ENCODE assay signal across 15 cellular contexts in the genomic region with DNA sequence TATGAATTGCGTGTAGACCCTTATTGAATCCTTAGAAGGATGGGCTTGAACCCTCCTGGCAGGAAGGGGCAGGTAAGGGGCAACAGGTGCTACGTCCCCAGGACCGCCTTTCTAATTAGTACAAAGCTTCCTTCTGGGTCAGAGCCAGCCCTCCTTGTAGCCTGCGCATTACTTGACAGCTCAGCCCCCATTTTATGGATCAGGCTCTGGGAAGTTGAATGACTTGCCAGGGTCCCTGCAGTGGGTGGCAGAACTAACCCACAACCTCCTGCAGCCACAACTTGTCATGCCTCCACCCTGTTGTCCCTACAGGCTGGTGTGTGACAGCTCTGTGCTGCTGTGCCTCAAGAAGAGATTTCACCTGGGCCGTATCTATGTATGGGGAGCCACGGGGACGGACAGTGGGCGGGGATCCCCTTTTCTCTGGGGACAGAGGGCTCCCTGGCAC. TPM values are rescaled to one million over a fixed set of nuclear protein-coding genes. Genes with fewer than 3 reads are reported as not detected.
DNase-seq lines count a peak whose midpoint lies in the region; ATAC-seq and TF ChIP-seq lines count a peak whose summit lies in the region.
"Had no signal": no experiment of that assay in that cellular context is flagged by ENCODE, and none has a peak within 500 bp of the region (broad histone marks: within the 10 kb centered on the region; RNA-seq: fewer than 3 reads in every experiment).

No MANE protein-coding gene starts in this region.

- POLR2A ChIA-PET in activated CD8-positive, alpha-beta T cell treated with anti-CD3 and anti-CD28 coated beads for 36 hours (lab: Charles Lee), result interaction anchor here (0.9 to 2.2 kb wide), 7 partner anchors 9 to 274 kb away, joined by 3 to 12 read pairs (median 3); partner anchors contain the start of genes RECQL5 and TSEN54

- peaks cover 17% of the 10 kb centered on the region for H3K4me1 Mint-ChIP-seq in stimulated activated naive CD8-positive, alpha-beta T cell treated with anti-CD3 and anti-CD28 coated beads, Interleukin-15, amount 100 ng/mL, for 72 hours
- H3K4me1 Mint-ChIP-seq in activated CD8-positive, alpha-beta T cell treated with anti-CD3 and anti-CD28 coated beads for 36 hours (ENCODE audit: low read depth), result peaks cover 4% of the 10 kb centered on the region
- peaks cover 5% of the 10 kb centered on the region for H3K4me1 Mint-ChIP-seq in mesothelial cell of epicardium

- no peak overlapping the region for H3K27ac Mint-ChIP-seq in stimulated activated naive CD8-positive, alpha-beta T cell treated with anti-CD3 and anti-CD28 coated beads, Interleukin-15, amount 100 ng/mL, for 72 hours
- H3K27ac Mint-ChIP-seq in activated CD8-positive, alpha-beta T cell treated with anti-CD3 and anti-CD28 coated beads for 36 hours, result no peak overlapping the region
- no peak overlapping the region for H3K27ac Mint-ChIP-seq in mesothelial cell of epicardium
- H3K27ac Mint-ChIP-seq: activated T-cell treated with anti-CD3 and anti-CD28 coated beads, Interleukin-2, amount 50 U/mL, for 72 hours; progenitor cell of endocrine pancreas had no signal

- intact Hi-C loops in activated CD8-positive, alpha-beta T cell treated with anti-CD3 and anti-CD28 coated beads for 36 hours (cut with micrococcal nuclease), result no loop called here
- intact Hi-C loops in body of pancreas (cut with DNase I), result loop anchor here (5.0 kb wide), 1 partner anchor 163 kb away; no protein-coding TSS in a partner anchor

- no peak overlapping the region for H3K27ac ChIP-seq in body of pancreas
- H3K27ac ChIP-seq: brain microvascular endothelial cell, SJSA1 had no signal

- H3K36me3 Mint-ChIP-seq in activated CD8-positive, alpha-beta T cell treated with anti-CD3 and anti-CD28 coated beads for 36 hours (ENCODE audit: low read depth), result no peaks in the 10 kb centered on the region
- H3K36me3 Mint-ChIP-seq in mesothelial cell of epicardium, result no peaks in the 10 kb centered on the region

- CTCF ChIA-PET in activated CD8-positive, alpha-beta T cell treated with anti-CD3 and anti-CD28 coated beads for 36 hours (lab: Charles Lee), result interaction anchor here (0.7 to 3.0 kb wide), 8 partner anchors 9 to 163 kb away, joined by 3 to 19 read pairs (median 4); partner anchors contain the start of gene SMIM5

- H3K4me3 ChIP-seq in body of pancreas, result no peak overlapping the region

- DNase-seq in stimulated activated naive CD8-positive, alpha-beta T cell treated with anti-CD3 and anti-CD28 coated beads, Interleukin-15, amount 100 ng/mL, for 72 hours, result no peak
- no peak for DNase-seq in stimulated activated naive CD8-positive, alpha-beta T cell treated with anti-CD3 and anti-CD28 coated beads, Interleukin-15, Interleukin-2, amounts not matched to agents 100 U/mL and 50 U/mL, for 24 hours
- no peak for DNase-seq in activated CD8-positive, alpha-beta T cell treated with anti-CD3 and anti-CD28 coated beads for 36 hours
- DNase-seq in mesothelial cell of epicardium (ENCODE audit: low spot score in 2 of 2, unreplicated experiment in 2 of 2) (no peak), inferior parietal cortex (ENCODE audit: extremely low spot score) (no peak), body of pancreas (no peak)
- DNase-seq in stimulated activated CD4-positive, alpha-beta T cell treated with anti-CD3 and anti-CD28 coated beads, Interleukin-15, amount 100 ng/mL, for 24 hours, result no peak
- no peak for DNase-seq in stimulated activated CD8-positive, alpha-beta memory T cell treated with anti-CD3 and anti-CD28 coated beads, Interleukin-4, amount 100 ng/mL, for 48 hours
- DNase-seq: activated T-cell treated with anti-CD3 and anti-CD28 coated beads, Interleukin-2, amount 50 U/mL, for 72 hours; brain microvascular endothelial cell; effector CD4-positive, alpha-beta T cell; WERI-Rb-1 had no signal

- no peaks in the 10 kb centered on the region for H3K9me3 ChIP-seq in body of pancreas

- WGBS in body of pancreas, 2 donors, result 73 to 81% methylated on average over 4 to 8 of the region's 8 CpGs

- no peaks in the 10 kb centered on the region for H3K9me3 Mint-ChIP-seq in stimulated activated naive CD8-positive, alpha-beta T cell treated with anti-CD3 and anti-CD28 coated beads, Interleukin-15, amount 100 ng/mL, for 72 hours
- no peaks in the 10 kb centered on the region for H3K9me3 Mint-ChIP-seq in activated CD8-positive, alpha-beta T cell treated with anti-CD3 and anti-CD28 coated beads for 36 hours
- H3K9me3 Mint-ChIP-seq in mesothelial cell of epicardium, result no peaks in the 10 kb centered on the region
- H3K9me3 Mint-ChIP-seq: activated T-cell treated with anti-CD3 and anti-CD28 coated beads, Interleukin-2, amount 50 U/mL, for 72 hours had no signal

- peak overlapping the region; percentile 22 to 33 for H3K4me3 Mint-ChIP-seq in stimulated activated naive CD8-positive, alpha-beta T cell treated with anti-CD3 and anti-CD28 coated beads, Interleukin-15, amount 100 ng/mL, for 72 hours
- peak overlapping the region; percentile 28 for H3K4me3 Mint-ChIP-seq in activated CD8-positive, alpha-beta T cell treated with anti-CD3 and anti-CD28 coated beads for 36 hours
- H3K4me3 Mint-ChIP-seq in mesothelial cell of epicardium, result peak overlapping the region; percentile 42

- no peak for TF ChIP-seq CTCF in activated CD8-positive, alpha-beta T cell treated with anti-CD3 and anti-CD28 coated beads for 36 hours (IDR thresholded peaks at IDR 0.05)
- TF ChIP-seq CTCF in mesothelial cell of epicardium (IDR thresholded peaks at IDR 0.05; ENCODE audit: unreplicated experiment) (no peak), body of pancreas (IDR thresholded peaks at IDR 0.05) (no peak)

- peaks cover 25% of the 10 kb centered on the region for H3K4me1 ChIP-seq in body of pancreas

- no peak for TF ChIP-seq POLR2A in body of pancreas (IDR thresholded peaks at IDR 0.05)

- no peaks in the 10 kb centered on the region for H3K27me3 Mint-ChIP-seq in stimulated activated naive CD8-positive, alpha-beta T cell treated with anti-CD3 and anti-CD28 coated beads, Interleukin-15, amount 100 ng/mL, for 72 hours
- no peaks in the 10 kb centered on the region for H3K27me3 Mint-ChIP-seq in activated CD8-positive, alpha-beta T cell treated with anti-CD3 and anti-CD28 coated beads for 36 hours
- peaks cover 3% of the 10 kb centered on the region for H3K27me3 Mint-ChIP-seq in mesothelial cell of epicardium (ENCODE audit: low read depth)
- H3K27me3 Mint-ChIP-seq: progenitor cell of endocrine pancreas had no signal

- H3K27me3 ChIP-seq in body of pancreas, result no peaks in the 10 kb centered on the region

- no peak for ATAC-seq in stimulated activated naive CD8-positive, alpha-beta T cell treated with anti-CD3 and anti-CD28 coated beads, Interleukin-15, amount 100 ng/mL, for 72 hours
- ATAC-seq in stimulated activated naive CD8-positive, alpha-beta T cell treated with anti-CD3 and anti-CD28 coated beads, Interleukin-15, Interleukin-2, amounts not matched to agents 100 U/mL and 50 U/mL, for 24 hours, result no peak
- no peak for ATAC-seq in activated CD8-positive, alpha-beta T cell treated with anti-CD3 and anti-CD28 coated beads for 36 hours
- ATAC-seq in body of pancreas, result no peak
- ATAC-seq: activated T-cell treated with anti-CD3 and anti-CD28 coated beads, Interleukin-2, amount 50 U/mL, for 72 hours had no signal

- H3K36me3 ChIP-seq in body of pancreas (replicated peaks in 1 of 2; ENCODE audit: insufficient read depth in 1 of 2, low read depth in 2 of 2), result no peaks in the 10 kb centered on the region
- H3K36me3 ChIP-seq: brain microvascular endothelial cell, WERI-Rb-1 had no signal

RNA-seq across cellular contexts. Expression of gene MYO15B, which starts 2.7 kb away (rescaled TPM):
- 10 to 100 TPM; 24.9 to 28.7 TPM for total RNA-seq in activated CD8-positive, alpha-beta T cell treated with anti-CD3 and anti-CD28 coated beads for 36 hours
- total RNA-seq in mesothelial cell of epicardium (257 to 281 TPM (median 277 TPM) in 3 replicates), body of pancreas (100 to 1,000 TPM in 1 of 2 donors, 10 to 100 TPM in 1; 61.2 to 183 TPM)

RNA-seq across cellular contexts. Expression of gene SMIM5, which starts 42.9 kb away (rescaled TPM):
- total RNA-seq in activated CD8-positive, alpha-beta T cell treated with anti-CD3 and anti-CD28 coated beads for 36 hours, result under 1 TPM; 0.07 to 0.25 TPM
- total RNA-seq in mesothelial cell of epicardium, result 0.95 to 1.7 TPM (median 1.5 TPM) in 3 replicates
- 1 to 10 TPM; 3.3 to 5.2 TPM for total RNA-seq in body of pancreas
- total RNA-seq: HT1080 had no signal
